Comparison of ENCODE assay signal across 27 cellular contexts in the genomic region with DNA sequence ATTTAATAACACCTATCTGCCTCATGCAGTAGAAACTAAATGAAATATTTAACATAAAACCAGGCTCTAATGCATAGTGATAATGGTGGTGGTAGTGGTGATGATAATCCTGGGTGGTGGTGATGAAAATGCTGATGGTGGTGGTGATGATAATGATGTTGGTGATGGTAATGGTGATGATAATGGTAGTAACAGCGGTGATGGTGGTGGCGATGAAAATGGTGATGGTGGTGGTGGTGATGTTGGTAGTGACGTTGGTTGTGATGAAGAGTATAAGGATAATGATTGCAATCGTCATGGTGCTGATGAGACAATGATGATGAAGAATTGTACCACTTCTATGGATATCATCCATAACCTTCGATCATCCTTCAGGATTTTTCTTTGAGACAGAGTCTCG.
"Had no signal": no experiment of that assay in that cellular context is flagged by ENCODE, and none has a peak within 500 bp of the region (broad histone marks: within the 10 kb centered on the region; RNA-seq: fewer than 3 reads in every experiment).

No MANE protein-coding gene starts in this region.

- H3K9me3 ChIP-seq: neutrophil, pancreas, prostate gland, right atrium auricular region, stomach, thoracic aorta, thyroid gland, tibial nerve, upper lobe of left lung, uterus had no signal

- H3K4me3 ChIP-seq: pancreas, prostate gland, right atrium auricular region, skin epidermis, smooth muscle cell, stomach, thoracic aorta, thyroid gland, tibial nerve, upper lobe of left lung, uterus had no signal

- ATAC-seq: naive thymus-derived CD8-positive, alpha-beta T cell; natural killer cell treated with Interleukin-12 subunit alpha and Interleukin-12 subunit beta and Interleukin-15 and Interleukin-18, amount 100 ng/mL, for 72 hours; pancreas; sciatic nerve; stimulated activated effector memory CD8-positive, alpha-beta T cell treated with anti-CD3 and anti-CD28 coated beads, Interleukin-12 subunit alpha, Interleukin-12 subunit beta, amount 100 ng/mL, for 72 hours; stimulated activated naive B cell treated with anti-CD40 and anti-IgM and Interleukin-4, amounts not matched to agents 10 μg/mL and 1 μg/mL and 100 μg/mL, for 72 hours had no signal

- FAIRE-seq: pancreas had no signal

- H3K4me2 ChIP-seq: smooth muscle cell had no signal

- H3K36me3 ChIP-seq: neutrophil, pancreas, prostate gland, right atrium auricular region, stomach, thoracic aorta, thyroid gland, tibial nerve, upper lobe of left lung, uterus had no signal

- H3K4me1 ChIP-seq: pancreas, prostate gland, thyroid gland, upper lobe of left lung, uterus had no signal

- H3K27ac ChIP-seq: neutrophil, pancreas, prostate gland, right atrium auricular region, skin epidermis, stomach, thoracic aorta, thyroid gland, tibial nerve, upper lobe of left lung, uterus had no signal

- H3K27me3 ChIP-seq: neutrophil, pancreas, right atrium auricular region, stomach, thyroid gland, tibial nerve, upper lobe of left lung, uterus had no signal

- DNase-seq: naive B cell; naive thymus-derived CD8-positive, alpha-beta T cell; nephron progenitor cell; nucleus accumbens; pancreas; retina; stimulated activated CD4-positive, alpha-beta T cell treated with anti-CD3 and anti-CD28 coated beads, Interleukin-15, amount 100 ng/mL, for 24 hours; stimulated activated CD4-positive, alpha-beta T cell treated with anti-CD3 and anti-CD28 coated beads, Interleukin-2, amount 100 ng/mL, for 24 hours; stimulated activated CD4-positive, alpha-beta T cell treated with anti-CD3 and anti-CD28 coated beads, Interleukin-2, amount 100 ng/mL, for 48 hours; stimulated activated CD4-positive, alpha-beta T cell treated with anti-CD3 and anti-CD28 coated beads, Interleukin-4, amount 100 ng/mL, for 24 hours; stimulated activated naive B cell treated with anti-CD40 and anti-IgM and Interleukin-4, amounts not matched to agents 10 μg/mL and 1 μg/mL and 100 μg/mL, for 72 hours; stimulated activated naive CD4-positive, alpha-beta T cell treated with Interleukin-2 at 50 U/mL for 16 hours; stomach; thyroid gland; trophoblast cell; upper lobe of left lung; uterus had no signal
